ENCODE assay signal across 8 cellular contexts in the genomic region with DNA sequence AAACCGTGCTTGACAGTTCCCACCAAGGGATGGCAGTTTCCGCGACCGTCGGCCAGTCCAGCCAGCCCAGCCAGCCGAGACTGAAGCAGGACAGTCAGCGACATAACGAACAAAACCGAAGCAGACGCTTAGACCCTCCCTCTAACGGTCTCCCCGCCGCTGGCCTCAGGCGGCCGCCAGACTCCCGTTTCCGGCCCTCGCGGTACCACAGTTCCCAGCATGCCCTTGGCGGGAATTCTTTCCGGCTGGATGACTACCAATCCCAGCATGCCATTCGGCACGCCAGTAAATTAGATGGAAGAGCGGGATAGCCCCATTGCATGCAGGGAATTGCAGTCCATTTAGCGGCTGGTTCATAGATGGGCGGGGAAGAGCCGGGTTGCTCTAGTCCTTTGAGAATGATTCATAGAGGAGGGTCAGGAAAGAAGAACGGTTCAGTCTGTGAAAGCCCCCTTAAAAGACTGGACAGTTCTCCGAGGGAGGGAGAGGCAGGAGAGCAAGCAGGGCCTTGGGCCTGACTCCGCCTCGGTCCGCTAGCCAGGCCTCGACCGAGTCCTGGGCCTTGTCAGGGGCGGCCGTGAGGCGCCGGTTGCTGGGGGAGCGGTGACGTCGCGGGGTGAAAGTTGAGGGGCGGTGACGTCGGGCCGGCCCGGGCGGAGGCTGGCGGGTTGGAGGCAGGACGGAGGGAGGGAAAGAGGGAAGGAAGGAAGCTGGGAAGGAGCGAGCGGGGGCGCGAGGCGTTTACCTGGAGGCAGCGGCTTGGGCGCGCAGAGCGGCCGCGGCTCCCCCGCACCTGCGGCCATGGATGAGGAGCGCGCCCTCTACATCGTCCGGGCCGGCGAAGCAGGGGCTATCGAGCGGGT. TPM values are rescaled to one million over a fixed set of nuclear protein-coding genes. Genes with fewer than 3 reads are reported as not detected.
DNase-seq lines count a peak whose midpoint lies in the region; ATAC-seq and TF ChIP-seq lines count a peak whose summit lies in the region.

A gene with protein sequence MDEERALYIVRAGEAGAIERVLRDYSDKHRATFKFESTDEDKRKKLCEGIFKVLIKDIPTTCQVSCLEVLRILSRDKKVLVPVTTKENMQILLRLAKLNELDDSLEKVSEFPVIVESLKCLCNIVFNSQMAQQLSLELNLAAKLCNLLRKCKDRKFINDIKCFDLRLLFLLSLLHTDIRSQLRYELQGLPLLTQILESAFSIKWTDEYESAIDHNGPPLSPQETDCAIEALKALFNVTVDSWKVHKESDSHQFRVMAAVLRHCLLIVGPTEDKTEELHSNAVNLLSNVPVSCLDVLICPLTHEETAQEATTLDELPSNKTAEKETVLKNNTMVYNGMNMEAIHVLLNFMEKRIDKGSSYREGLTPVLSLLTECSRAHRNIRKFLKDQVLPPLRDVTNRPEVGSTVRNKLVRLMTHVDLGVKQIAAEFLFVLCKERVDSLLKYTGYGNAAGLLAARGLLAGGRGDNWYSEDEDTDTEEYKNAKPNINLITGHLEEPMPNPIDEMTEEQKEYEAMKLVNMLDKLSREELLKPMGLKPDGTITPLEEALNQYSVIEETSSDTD (plus strand): TSS at position 738 of the 863 bp plus-strand sequence. CDS start 64 bp downstream, at position 802.

- under 1% methylated on average over 71 of the region's 71 CpGs for WGBS in liver

- H3K4me2 ChIP-seq in BLaER1, result peak within 1 kb of the TSS; percentile 94

- H3K4me1 ChIP-seq in BLaER1 (peaks cover 17% of the 10 kb centered on the region), liver (ENCODE audit: control insufficient read depth in 4 of 4, insufficient read depth in 4 of 4, low read length in 3 of 4) (peaks cover 4 to 41% (median 33%) of the 10 kb centered on the region in 4 donors)

- TF ChIP-seq RAD21 in liver (IDR thresholded peaks at IDR 0.05), result peak in 1 of 2 donors; percentile 30

- peaks cover 37% of the 10 kb centered on the region; the same call in 1 of the 2 replicates for H4K20me1 ChIP-seq in BLaER1

- peak within 1 kb of the TSS; percentile 97 for H3K4me3 ChIP-seq in BLaER1
- H3K4me3 ChIP-seq in liver (ENCODE audit: low read depth in 1 of 3, low read length in 3 of 3), result peak within 1 kb of the TSS; percentile 64 to 91 (median 88)

- peak within 1 kb of the TSS; percentile 86 for H3K9ac ChIP-seq in BLaER1
- H3K9ac ChIP-seq in liver (ENCODE audit: low read depth in 1 of 2, low read length in 2 of 2), result peak within 1 kb of the TSS; percentile 85 to 100

- no peaks in the 10 kb centered on the region for H3K27me3 ChIP-seq in BLaER1
- no peaks in the 10 kb centered on the region for H3K27me3 ChIP-seq in liver (ENCODE audit: control insufficient read depth in 4 of 4, insufficient read depth in 4 of 4, low read length in 3 of 4)

- no peak for TF ChIP-seq CTCF in liver (IDR thresholded peaks at IDR 0.05; ENCODE audit: low read depth, low read length, missing input control)

- H3K36me3 ChIP-seq in BLaER1 (peaks cover 17% of the 10 kb centered on the region), liver (ENCODE audit: control insufficient read depth in 4 of 4, insufficient read depth in 3 of 4, low read depth in 1 of 4, low read length in 3 of 4) (no peaks in the 10 kb centered on the region)

- H3K9me3 ChIP-seq in BLaER1 (peaks cover 9% of the 10 kb centered on the region; the same call in 1 of the 2 replicates), liver (ENCODE audit: control insufficient read depth in 4 of 4, low read length in 3 of 4) (no peaks in the 10 kb centered on the region)

- ATAC-seq in GM19328 (IDR thresholded peaks at IDR 0.05; ENCODE audit: unreplicated experiment) (peak; percentile 85), HG03520 (IDR thresholded peaks at IDR 0.05; ENCODE audit: unreplicated experiment) (peak; percentile 77)

- DNase-seq in NCI-H748 (lab: John Stamatoyannopoulos, UW; ENCODE audit: unreplicated experiment), result peak; percentile 99
- peak; percentile 67 to 70 for DNase-seq in activated CD4-positive, alpha-beta T cell treated with anti-CD3 and anti-CD28 coated beads, Interleukin-2, amount 50 U/mL, for 4 hours
- DNase-seq in dermis blood vessel endothelial cell, result peak; percentile 99
- DNase-seq in stimulated activated CD4-positive, alpha-beta T cell treated with anti-CD3 and anti-CD28 coated beads, Interleukin-4, amount 100 ng/mL, for 24 hours, result peak; percentile 87

- H3K27ac ChIP-seq in BLaER1 (peak within 1 kb of the TSS; percentile 88), liver (ENCODE audit: low read depth in 1 of 2, low read length in 2 of 2) (peak within 1 kb of the TSS; percentile 96 to 98)

TF ChIP-seq in liver, 16 proteins besides CTCF, POLR2A, EP300 and RAD21:
- TF ChIP-seq HNF4G (IDR thresholded peaks at IDR 0.05) (no peak), JUND (IDR thresholded peaks at IDR 0.05) (peak; percentile 84 to 91), FOXA1 (IDR thresholded peaks at IDR 0.05) (peak; percentile 20), GABPA (IDR thresholded peaks at IDR 0.05 in 1 of 2, conservative IDR thresholded peaks at IDR 0.05 in 1 of 2) (peak; percentile 58 to 88), FOXA2 (IDR thresholded peaks at IDR 0.05) (no peak), YY1 (IDR thresholded peaks at IDR 0.05) (peak; percentile 96), SP1 (IDR thresholded peaks at IDR 0.05) (peak; percentile 88), TAF1 (conservative IDR thresholded peaks at IDR 0.05) (peak; percentile 92), HNF4A (conservative IDR thresholded peaks at IDR 0.05) (peak; percentile 15 to 41), NR2F2 (IDR thresholded peaks at IDR 0.05) (peak; percentile 74), EGR1 (IDR thresholded peaks at IDR 0.05; ENCODE audit: low read depth in 2 of 2) (peak; percentile 12 to 26), RXRA (IDR thresholded peaks at IDR 0.05) (peak; percentile 75 to 78)
- TF ChIP-seq, protein P1, sequence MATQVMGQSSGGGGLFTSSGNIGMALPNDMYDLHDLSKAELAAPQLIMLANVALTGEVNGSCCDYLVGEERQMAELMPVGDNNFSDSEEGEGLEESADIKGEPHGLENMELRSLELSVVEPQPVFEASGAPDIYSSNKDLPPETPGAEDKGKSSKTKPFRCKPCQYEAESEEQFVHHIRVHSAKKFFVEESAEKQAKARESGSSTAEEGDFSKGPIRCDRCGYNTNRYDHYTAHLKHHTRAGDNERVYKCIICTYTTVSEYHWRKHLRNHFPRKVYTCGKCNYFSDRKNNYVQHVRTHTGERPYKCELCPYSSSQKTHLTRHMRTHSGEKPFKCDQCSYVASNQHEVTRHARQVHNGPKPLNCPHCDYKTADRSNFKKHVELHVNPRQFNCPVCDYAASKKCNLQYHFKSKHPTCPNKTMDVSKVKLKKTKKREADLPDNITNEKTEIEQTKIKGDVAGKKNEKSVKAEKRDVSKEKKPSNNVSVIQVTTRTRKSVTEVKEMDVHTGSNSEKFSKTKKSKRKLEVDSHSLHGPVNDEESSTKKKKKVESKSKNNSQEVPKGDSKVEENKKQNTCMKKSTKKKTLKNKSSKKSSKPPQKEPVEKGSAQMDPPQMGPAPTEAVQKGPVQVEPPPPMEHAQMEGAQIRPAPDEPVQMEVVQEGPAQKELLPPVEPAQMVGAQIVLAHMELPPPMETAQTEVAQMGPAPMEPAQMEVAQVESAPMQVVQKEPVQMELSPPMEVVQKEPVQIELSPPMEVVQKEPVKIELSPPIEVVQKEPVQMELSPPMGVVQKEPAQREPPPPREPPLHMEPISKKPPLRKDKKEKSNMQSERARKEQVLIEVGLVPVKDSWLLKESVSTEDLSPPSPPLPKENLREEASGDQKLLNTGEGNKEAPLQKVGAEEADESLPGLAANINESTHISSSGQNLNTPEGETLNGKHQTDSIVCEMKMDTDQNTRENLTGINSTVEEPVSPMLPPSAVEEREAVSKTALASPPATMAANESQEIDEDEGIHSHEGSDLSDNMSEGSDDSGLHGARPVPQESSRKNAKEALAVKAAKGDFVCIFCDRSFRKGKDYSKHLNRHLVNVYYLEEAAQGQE (IDR thresholded peaks at IDR 0.05), result peak; percentile 81
- TF ChIP-seq, protein P2, sequence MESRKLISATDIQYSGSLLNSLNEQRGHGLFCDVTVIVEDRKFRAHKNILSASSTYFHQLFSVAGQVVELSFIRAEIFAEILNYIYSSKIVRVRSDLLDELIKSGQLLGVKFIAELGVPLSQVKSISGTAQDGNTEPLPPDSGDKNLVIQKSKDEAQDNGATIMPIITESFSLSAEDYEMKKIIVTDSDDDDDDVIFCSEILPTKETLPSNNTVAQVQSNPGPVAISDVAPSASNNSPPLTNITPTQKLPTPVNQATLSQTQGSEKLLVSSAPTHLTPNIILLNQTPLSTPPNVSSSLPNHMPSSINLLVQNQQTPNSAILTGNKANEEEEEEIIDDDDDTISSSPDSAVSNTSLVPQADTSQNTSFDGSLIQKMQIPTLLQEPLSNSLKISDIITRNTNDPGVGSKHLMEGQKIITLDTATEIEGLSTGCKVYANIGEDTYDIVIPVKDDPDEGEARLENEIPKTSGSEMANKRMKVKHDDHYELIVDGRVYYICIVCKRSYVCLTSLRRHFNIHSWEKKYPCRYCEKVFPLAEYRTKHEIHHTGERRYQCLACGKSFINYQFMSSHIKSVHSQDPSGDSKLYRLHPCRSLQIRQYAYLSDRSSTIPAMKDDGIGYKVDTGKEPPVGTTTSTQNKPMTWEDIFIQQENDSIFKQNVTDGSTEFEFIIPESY (IDR thresholded peaks at IDR 0.05), result peak; percentile 98
- TF ChIP-seq, protein P3, sequence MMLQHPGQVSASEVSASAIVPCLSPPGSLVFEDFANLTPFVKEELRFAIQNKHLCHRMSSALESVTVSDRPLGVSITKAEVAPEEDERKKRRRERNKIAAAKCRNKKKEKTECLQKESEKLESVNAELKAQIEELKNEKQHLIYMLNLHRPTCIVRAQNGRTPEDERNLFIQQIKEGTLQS (IDR thresholded peaks at IDR 0.05), result peak; percentile 66
- TF ChIP-seq, protein P4, sequence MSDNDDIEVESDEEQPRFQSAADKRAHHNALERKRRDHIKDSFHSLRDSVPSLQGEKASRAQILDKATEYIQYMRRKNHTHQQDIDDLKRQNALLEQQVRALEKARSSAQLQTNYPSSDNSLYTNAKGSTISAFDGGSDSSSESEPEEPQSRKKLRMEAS (IDR thresholded peaks at IDR 0.05), result peak; percentile 91

RNA-seq across cellular contexts. Expression of the gene that starts here (rescaled TPM):
- total RNA-seq in dermis blood vessel endothelial cell (15.3 and 16.4 TPM in 2 replicates), liver (10 to 100 TPM in 1 of 2 donors, 1 to 10 TPM in 1; 5.6 to 15.1 TPM)
- polyA plus RNA-seq in liver, result 1 to 10 TPM; 2.7 to 2.8 TPM

Comparison
In these comparisons a context has a peak if more than half of its experiments do, and no peak if none do; other contexts are left out.
1. Peak in every context shown above with its lines: DNase-seq, ATAC-seq, H3K4me3 ChIP-seq and H3K27ac ChIP-seq.